ENCODE assay signal across 1 cellular context in genomic region chr9:4591123-4591500, GRCh38.
TF ChIP-seq lines count a peak whose summit lies in the region.

No MANE protein-coding gene starts in this region.

TF ChIP-seq in HepG2, 621 proteins besides CTCF, POLR2A, EP300 and RAD21 (continued from another document):
- no peak for TF ChIP-seq CSRNP1 (CRISPR knock-in tag; IDR thresholded peaks at IDR 0.05)
- no peak for TF ChIP-seq U2AF2 (IDR thresholded peaks at IDR 0.05; ENCODE audit: low read depth, low read length)
